In genomic region chr10:114022751-114023150, GRCh38 we compare ENCODE assay signal across 16 cellular contexts. TPM values are rescaled to one million over a fixed set of nuclear protein-coding genes. Genes with fewer than 3 reads are reported as not detected.
"Had no signal": no experiment of that assay in that cellular context is flagged by ENCODE, and none has a peak within 500 bp of the region (broad histone marks: within the 10 kb centered on the region; RNA-seq: fewer than 3 reads in every experiment).

No MANE protein-coding gene starts in this region.

- H3K9me3 ChIP-seq: tibial artery had no signal

- H3K4me3 ChIP-seq: tibial artery had no signal

- ATAC-seq: T-helper 17 cell had no signal

- H3K27ac ChIP-seq: tibial artery had no signal

- H3K27me3 ChIP-seq: tibial artery had no signal

- H3K36me3 ChIP-seq: tibial artery had no signal

- DNase-seq: activated CD4-positive, alpha-beta T cell treated with anti-CD3 and anti-CD28 coated beads for 4 hours; activated CD4-positive, alpha-beta T cell treated with anti-CD3 and anti-CD28 coated beads, Interleukin-2, amount 50 U/mL, for 48 hours; activated CD4-positive, CD25-positive, alpha-beta regulatory T cell; activated naive CD4-positive, alpha-beta T cell treated with Interleukin-2 at 50 U/mL for 16 hours; activated naive CD8-positive, alpha-beta T cell treated with anti-CD3 and anti-CD28 coated beads for 36 hours; activated T-cell treated with anti-CD3 and anti-CD28 coated beads, Interleukin-2, amount 50 U/mL, for 48 hours; effector CD4-positive, alpha-beta T cell; naive B cell; occipital lobe; posterior cingulate gyrus; stimulated activated CD4-positive, alpha-beta T cell treated with anti-CD3 and anti-CD28 coated beads, Interleukin-4, amount 100 ng/mL, for 24 hours; stimulated activated naive CD4-positive, alpha-beta T cell treated with Interleukin-2 at 50 U/mL for 16 hours; SW 1271; T-helper 17 cell; tibial artery had no signal

RNA-seq across cellular contexts. Expression of gene ADRB1, which starts 20.9 kb away (rescaled TPM):
- total RNA-seq: fibroblast of lung had no signal
- polyA plus RNA-seq: fibroblast of lung had no signal
